In the genomic region with DNA sequence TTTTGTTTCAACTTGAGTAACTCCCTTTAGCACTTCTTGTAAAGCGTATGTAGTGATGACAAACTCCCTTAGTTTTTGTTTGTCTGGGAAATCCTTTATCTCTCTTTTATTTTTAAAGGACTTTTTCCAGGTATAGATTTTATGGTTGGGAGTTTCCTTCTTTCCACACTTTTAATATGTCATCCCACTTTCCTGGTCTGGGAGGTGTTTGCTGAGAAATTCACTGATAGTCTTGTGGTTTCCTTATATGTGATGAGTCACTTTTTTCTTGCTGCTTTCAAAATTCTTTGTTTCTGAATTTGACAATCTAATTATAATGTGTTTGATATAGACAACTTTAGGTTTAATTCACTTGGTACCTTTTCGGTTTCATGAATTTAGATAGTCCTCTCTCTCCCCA, we compare ENCODE assay signal across 19 cellular contexts.
DNase-seq lines count a peak whose midpoint lies in the region; ATAC-seq, FAIRE-seq and TF ChIP-seq lines count a peak whose summit lies in the region.
"Had no signal": no experiment of that assay in that cellular context is flagged by ENCODE, and none has a peak within 500 bp of the region (broad histone marks: within the 10 kb centered on the region; RNA-seq: fewer than 3 reads in every experiment).

No MANE protein-coding gene starts in this region.

- H3K4me1 Mint-ChIP-seq in activated T-cell treated with anti-CD3 and anti-CD28 coated beads, Interleukin-2, amount 50 U/mL, for 4 hours (ENCODE audit: low read depth) = no peaks in the 10 kb centered on the region
- H3K4me1 Mint-ChIP-seq: activated naive CD8-positive, alpha-beta T cell treated with anti-CD3 and anti-CD28 coated beads, Interleukin-2, amount 10 ng/mL, durations not matched to agents 7 days and 5 days had no signal

- WGBS in K562 (ENCODE audit: insufficient coverage, low coverage, missing lambda C conversion rate) = 0% methylated on average over 2 of the region's 2 CpGs

- no peaks in the 10 kb centered on the region for H3K9me3 ChIP-seq in K562 (replicated peaks; ENCODE audit: control insufficient read depth, insufficient read depth, low read depth, low read length)
- H3K9me3 ChIP-seq: uterus had no signal

- no peaks in the 10 kb centered on the region for H3K27me3 ChIP-seq in K562 (ENCODE audit: control insufficient read depth in 2 of 2, insufficient read depth in 2 of 2, low read length in 2 of 2)
- H3K27me3 ChIP-seq: uterus had no signal

- in situ Hi-C loops in K562 (cut with MboI) = no loop called here

- no peak overlapping the region for H2AFZ ChIP-seq in K562 (ENCODE audit: low read depth, low read length)

- H3K27ac ChIP-seq in K562 (ENCODE audit: extremely low read depth, low read depth, low read length) = no peak overlapping the region
- no peak overlapping the region for H3K27ac ChIP-seq in coronary artery
- H3K27ac ChIP-seq: C4-2B, uterus had no signal

- no peak for FAIRE-seq in K562 (lab: Jason Lieb, UNC)
- FAIRE-seq: endothelial cell of umbilical vein, HTR-8/SVneo had no signal

- no peaks in the 10 kb centered on the region; a peak in 1 of 5 replicates for H3K4me1 ChIP-seq in K562 (replicated peaks in 1 of 2; ENCODE audit: control insufficient read depth in 2 of 2, insufficient read depth in 2 of 2, low read length in 2 of 2)
- H3K4me1 ChIP-seq: uterus had no signal

- TF ChIP-seq RAD21 in K562 (CRISPR knock-in tag; conservative IDR thresholded peaks at IDR 0.05 in 1 of 2, IDR thresholded peaks at IDR 0.05 in 1 of 2) = no peak

- ATAC-seq in K562 = no peak
- no peak for ATAC-seq in activated T-cell treated with anti-CD3 and anti-CD28 coated beads, Interleukin-2, amount 50 U/mL, for 4 hours
- ATAC-seq in GM21723 (IDR thresholded peaks at IDR 0.05; ENCODE audit: unreplicated experiment) = no peak

- POLR2A ChIA-PET in K562 (lab: Yijun Ruan, JAX) = no interaction called here
- POLR2A ChIA-PET in GM10248 (lab: Yijun Ruan, JAX) = no interaction called here

- no peak for TF ChIP-seq CTCF in K562 (IDR thresholded peaks at IDR 0.05 in 2 of 3, conservative IDR thresholded peaks at IDR 0.05 in 1 of 3; ENCODE audit: insufficient read depth in 2 of 3, low read depth in 1 of 3, low read length in 3 of 3)
- TF ChIP-seq CTCF in GM10248 (IDR thresholded peaks at IDR 0.05; ENCODE audit: control extremely low read depth, extremely low read depth, low read depth, missing control alignments) = no peak
- TF ChIP-seq CTCF in coronary artery (IDR thresholded peaks at IDR 0.05) = no peak

- H3K9me3 Mint-ChIP-seq in activated T-cell treated with anti-CD3 and anti-CD28 coated beads, Interleukin-2, amount 50 U/mL, for 4 hours = no peaks in the 10 kb centered on the region
- H3K9me3 Mint-ChIP-seq: activated CD4-positive, alpha-beta T cell treated with anti-CD3 and anti-CD28 coated beads, Interleukin-2, amount 10 ng/mL, durations not matched to agents 24 days and 14 days; activated naive CD8-positive, alpha-beta T cell treated with anti-CD3 and anti-CD28 coated beads, Interleukin-2, amount 10 ng/mL, durations not matched to agents 7 days and 5 days had no signal

- no peak for TF ChIP-seq EP300 in K562 (IDR thresholded peaks at IDR 0.05; ENCODE audit: low read length)

- H3K9me1 ChIP-seq in K562 (ENCODE audit: control insufficient read depth, insufficient read depth, low read length) = no peaks in the 10 kb centered on the region

- no peak for TF ChIP-seq POLR2A in K562 (conservative IDR thresholded peaks at IDR 0.05)

- no TSS peak for BruUV-seq in K562 (replicated peaks; lab: Mats Ljungman, UMichigan)

- H3K79me2 ChIP-seq in K562 (ENCODE audit: control insufficient read depth, insufficient read depth, low read length) = no peaks in the 10 kb centered on the region

- H3K9ac ChIP-seq in K562 (ENCODE audit: insufficient read depth in 1 of 2, low read depth in 2 of 2, low read length in 2 of 2) = no peak overlapping the region

- no peaks in the 10 kb centered on the region; the same call in 1 of the 2 replicates for H4K20me1 ChIP-seq in K562 (replicated peaks; ENCODE audit: control insufficient read depth, insufficient read depth, low read length)

- H3K4me3 Mint-ChIP-seq in activated T-cell treated with anti-CD3 and anti-CD28 coated beads, Interleukin-2, amount 50 U/mL, for 4 hours = no peak overlapping the region
- H3K4me3 Mint-ChIP-seq: activated CD4-positive, alpha-beta T cell treated with anti-CD3 and anti-CD28 coated beads, Interleukin-2, amount 10 ng/mL, durations not matched to agents 24 days and 14 days; activated naive CD8-positive, alpha-beta T cell treated with anti-CD3 and anti-CD28 coated beads, Interleukin-2, amount 10 ng/mL, durations not matched to agents 7 days and 5 days had no signal

- DNase-seq in GM03348 (ENCODE audit: low spot score) (peak; percentile 9), NCI-H226 (peak; percentile 76), K562 (ENCODE audit: extremely low read depth in 1 of 4, low spot score in 3 of 4) (no peak), kidney tubule cell (ENCODE audit: low spot score) (peak; percentile 93), GM10248 (ENCODE audit: extremely low spot score) (no peak), coronary artery (ENCODE audit: low spot score) (no peak)
- DNase-seq in activated T-cell treated with anti-CD3 and anti-CD28 coated beads, Interleukin-2, amount 50 U/mL, for 4 hours = no peak
- DNase-seq: activated CD4-positive, alpha-beta T cell treated with anti-CD3 and anti-CD28 coated beads, Interleukin-2, amount 10 ng/mL, durations not matched to agents 24 days and 14 days; activated naive CD8-positive, alpha-beta T cell treated with anti-CD3 and anti-CD28 coated beads, Interleukin-2, amount 10 ng/mL, durations not matched to agents 7 days and 5 days; activated T-cell treated with anti-CD3 and anti-CD28 coated beads, Interleukin-2, amount 50 U/mL, for 1 hour; DMS79; NCI-H82; SIG-M5; T1000; uterus had no signal

- H3K27me3 Mint-ChIP-seq in activated T-cell treated with anti-CD3 and anti-CD28 coated beads, Interleukin-2, amount 50 U/mL, for 4 hours (ENCODE audit: low read depth) = peaks cover 3% of the 10 kb centered on the region
- H3K27me3 Mint-ChIP-seq: activated naive CD8-positive, alpha-beta T cell treated with anti-CD3 and anti-CD28 coated beads, Interleukin-2, amount 10 ng/mL, durations not matched to agents 7 days and 5 days had no signal

- no peaks in the 10 kb centered on the region for H3K36me3 Mint-ChIP-seq in activated T-cell treated with anti-CD3 and anti-CD28 coated beads, Interleukin-2, amount 50 U/mL, for 4 hours (ENCODE audit: insufficient read depth)
- H3K36me3 Mint-ChIP-seq: activated naive CD8-positive, alpha-beta T cell treated with anti-CD3 and anti-CD28 coated beads, Interleukin-2, amount 10 ng/mL, durations not matched to agents 7 days and 5 days had no signal

- H3K4me3 ChIP-seq in K562 = no peak overlapping the region
- no peak overlapping the region for H3K4me3 ChIP-seq in coronary artery
- H3K4me3 ChIP-seq: uterus had no signal

- no peak overlapping the region for H3K4me2 ChIP-seq in K562 (ENCODE audit: insufficient read depth, low read length)

- intact Hi-C loops in K562 (cut with micrococcal nuclease) = no loop called here

- CTCF ChIA-PET in K562 (lab: Yijun Ruan, JAX; ENCODE audit: low intra/inter-chr PET ratio) (no interaction called here), GM10248 (lab: Yijun Ruan, JAX) (no interaction called here)

- H3K36me3 ChIP-seq in K562 (ENCODE audit: control insufficient read depth, insufficient read depth, low read length) = no peaks in the 10 kb centered on the region
- H3K36me3 ChIP-seq: uterus had no signal

TF ChIP-seq in K562, 482 proteins besides CTCF, POLR2A, EP300 and RAD21:
- TF ChIP-seq, protein P1, sequence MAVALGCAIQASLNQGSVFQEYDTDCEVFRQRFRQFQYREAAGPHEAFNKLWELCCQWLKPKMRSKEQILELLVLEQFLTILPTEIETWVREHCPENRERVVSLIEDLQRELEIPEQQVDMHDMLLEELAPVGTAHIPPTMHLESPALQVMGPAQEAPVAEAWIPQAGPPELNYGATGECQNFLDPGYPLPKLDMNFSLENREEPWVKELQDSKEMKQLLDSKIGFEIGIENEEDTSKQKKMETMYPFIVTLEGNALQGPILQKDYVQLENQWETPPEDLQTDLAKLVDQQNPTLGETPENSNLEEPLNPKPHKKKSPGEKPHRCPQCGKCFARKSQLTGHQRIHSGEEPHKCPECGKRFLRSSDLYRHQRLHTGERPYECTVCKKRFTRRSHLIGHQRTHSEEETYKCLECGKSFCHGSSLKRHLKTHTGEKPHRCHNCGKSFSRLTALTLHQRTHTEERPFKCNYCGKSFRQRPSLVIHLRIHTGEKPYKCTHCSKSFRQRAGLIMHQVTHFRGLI (CRISPR knock-in tag; IDR thresholded peaks at IDR 0.05) = no peak
- TF ChIP-seq FOSL1 (tag; conservative IDR thresholded peaks at IDR 0.05) (peak; percentile 37; the same call in 1 of the 2 replicates), XRCC3 (IDR thresholded peaks at IDR 0.05) (no peak)
TF ChIP-seq in K562: peak in this region for 1.

Comparison
In these comparisons a context has a peak if more than half of its experiments do, and no peak if none do; other contexts are left out.
1. DNase-seq: peak in GM03348 (single experiment), NCI-H226 (single experiment) and kidney tubule cell (single experiment); none in K562 (0 of 4), GM10248 (single experiment), coronary artery (single experiment) and activated T-cell treated with anti-CD3 and anti-CD28 coated beads, Interleukin-2, amount 50 U/mL, for 4 hours (single experiment).